Comparison of ENCODE assay signal across 15 cellular contexts in genomic region chr1:27755865-27756264, GRCh38.
"Had no signal": no experiment of that assay in that cellular context is flagged by ENCODE, and none has a peak within 500 bp of the region (broad histone marks: within the 10 kb centered on the region; RNA-seq: fewer than 3 reads in every experiment).

No MANE protein-coding gene starts in this region.

- H3K4me2 ChIP-seq: SK-N-SH had no signal

- DNase-seq: hippocampal formation; midbrain; SK-N-SH; spleen; stimulated activated CD4-positive, alpha-beta T cell treated with anti-CD3 and anti-CD28 coated beads, Interleukin-2, amount 100 ng/mL, for 24 hours; stomach; T-cell; T-helper 9 cell had no signal

- H3K9ac ChIP-seq: SK-N-SH had no signal

- H3K9me3 ChIP-seq: ascending aorta, breast epithelium, SK-N-SH, spleen, stomach, thoracic aorta had no signal

- H3K27me3 ChIP-seq: ascending aorta, breast epithelium, spleen, stomach had no signal

- FAIRE-seq: colon, keratinocyte, urothelium cell line had no signal

- H3K36me3 ChIP-seq: breast epithelium had no signal

- ATAC-seq: esophagus mucosa, T-cell had no signal

- H3K4me1 ChIP-seq: ascending aorta, breast epithelium had no signal

- H3K27ac ChIP-seq: ascending aorta, breast epithelium, thoracic aorta had no signal

- H3K4me3 ChIP-seq: ascending aorta, breast epithelium, spleen, stomach, thoracic aorta had no signal
